In the genomic region with DNA sequence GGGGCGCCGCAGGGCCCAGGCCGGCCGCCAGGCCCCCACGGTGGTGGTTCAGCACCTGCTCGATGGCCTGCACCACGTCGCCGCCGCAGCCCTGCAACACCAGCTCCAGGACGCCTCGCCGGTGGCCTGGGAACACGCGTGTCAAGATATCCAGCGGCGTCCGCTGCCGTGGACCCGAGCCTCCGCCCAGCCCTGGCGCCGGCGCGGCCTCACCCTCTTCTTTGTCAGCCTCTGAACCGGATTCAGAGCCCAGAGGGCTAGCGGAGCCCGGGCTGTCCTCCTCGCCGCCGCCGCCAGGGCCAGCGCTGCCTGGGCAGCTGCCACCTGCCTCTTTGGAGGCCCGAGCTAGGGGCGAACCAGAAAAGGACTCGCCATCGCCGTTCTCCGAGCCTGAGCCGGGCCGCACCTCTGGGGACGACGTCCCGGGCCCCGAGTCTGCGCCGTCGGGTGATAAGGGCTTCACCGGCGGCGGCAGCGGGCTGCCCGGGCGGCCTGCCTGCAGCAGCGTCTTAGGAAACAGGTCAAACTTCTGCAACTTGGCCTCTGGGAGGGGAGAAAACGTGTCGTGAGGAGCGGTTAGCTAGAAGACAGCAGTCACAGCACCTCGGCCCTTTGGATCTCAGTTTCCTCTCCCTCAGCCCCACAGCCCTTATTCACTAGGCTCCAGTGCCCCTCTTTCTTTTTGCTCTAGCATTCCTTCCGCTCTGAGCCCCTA, we compare ENCODE assay signal across 11 cellular contexts. TPM values are rescaled to one million over a fixed set of nuclear protein-coding genes. Genes with fewer than 3 reads are reported as not detected.
DNase-seq lines count a peak whose midpoint lies in the region; ATAC-seq and TF ChIP-seq lines count a peak whose summit lies in the region.
"Had no signal": no experiment of that assay in that cellular context is flagged by ENCODE, and none has a peak within 500 bp of the region (broad histone marks: within the 10 kb centered on the region; RNA-seq: fewer than 3 reads in every experiment).

No MANE protein-coding gene starts in this region.

- POLR2A ChIA-PET in activated CD4-positive, alpha-beta memory T cell treated with anti-CD3 and anti-CD28 coated beads, Interleukin-2, amount 10 ng/mL, durations not matched to agents 7 days and 5 days (lab: Charles Lee): no interaction called here
- POLR2A ChIA-PET in GM10248 (lab: Yijun Ruan, JAX): no interaction called here

- TF ChIP-seq CTCF in GM10248 (IDR thresholded peaks at IDR 0.05; ENCODE audit: control extremely low read depth, extremely low read depth, low read depth, missing control alignments): no peak

- ATAC-seq in stimulated activated naive CD8-positive, alpha-beta T cell treated with anti-CD3 and anti-CD28 coated beads, Interleukin-15, Interleukin-2, amounts not matched to agents 100 U/mL and 50 U/mL, for 24 hours: no peak
- ATAC-seq in HG03108 (IDR thresholded peaks at IDR 0.05; ENCODE audit: unreplicated experiment): no peak

- CTCF ChIA-PET in activated CD4-positive, alpha-beta memory T cell treated with anti-CD3 and anti-CD28 coated beads, Interleukin-2, amount 10 ng/mL, durations not matched to agents 7 days and 5 days (lab: Charles Lee): no interaction called here
- CTCF ChIA-PET in GM10248 (lab: Yijun Ruan, JAX): interaction anchor here (0.9 kb wide), 1 partner anchor 200 kb away, joined by 3 read pairs; no protein-coding TSS in a partner anchor

- H3K27ac Mint-ChIP-seq in activated CD4-positive, alpha-beta memory T cell treated with anti-CD3 and anti-CD28 coated beads, Interleukin-2, amount 10 ng/mL, durations not matched to agents 7 days and 5 days: peak overlapping the region; percentile 1

- H3K9me3 Mint-ChIP-seq in activated CD4-positive, alpha-beta memory T cell treated with anti-CD3 and anti-CD28 coated beads, Interleukin-2, amount 10 ng/mL, durations not matched to agents 7 days and 5 days: no peaks in the 10 kb centered on the region
- H3K9me3 Mint-ChIP-seq: activated naive CD4-positive, alpha-beta T cell treated with anti-CD3 and anti-CD28 coated beads, Interleukin-2, amount 50 U/mL, for 24 hours had no signal

- DNase-seq in activated CD8-positive, alpha-beta memory T cell treated with anti-CD3 and anti-CD28 coated beads, Interleukin-2, amount 50 U/mL, for 48 hours: peak; percentile 60
- no peak for DNase-seq in activated CD8-positive, alpha-beta memory T cell treated with anti-CD3 and anti-CD28 coated beads for 24 hours
- no peak for DNase-seq in activated CD4-positive, alpha-beta memory T cell treated with anti-CD3 and anti-CD28 coated beads, Interleukin-2, amount 10 ng/mL, durations not matched to agents 7 days and 5 days
- peak; percentile 21 for DNase-seq in kidney tubule cell (ENCODE audit: low spot score)
- DNase-seq in stimulated activated naive CD8-positive, alpha-beta T cell treated with anti-CD3 and anti-CD28 coated beads, Interleukin-15, Interleukin-2, amounts not matched to agents 100 U/mL and 50 U/mL, for 24 hours: peak; percentile 14
- no peak for DNase-seq in stimulated activated CD4-positive, alpha-beta T cell treated with anti-CD3 and anti-CD28 coated beads, Interleukin-4, amount 100 ng/mL, for 4 hours
- no peak for DNase-seq in GM10248 (ENCODE audit: extremely low spot score)
- DNase-seq: foreskin melanocyte had no signal

- H3K4me1 Mint-ChIP-seq in activated CD4-positive, alpha-beta memory T cell treated with anti-CD3 and anti-CD28 coated beads, Interleukin-2, amount 10 ng/mL, durations not matched to agents 7 days and 5 days: peaks cover 42% of the 10 kb centered on the region

- H3K4me3 Mint-ChIP-seq in activated CD4-positive, alpha-beta memory T cell treated with anti-CD3 and anti-CD28 coated beads, Interleukin-2, amount 10 ng/mL, durations not matched to agents 7 days and 5 days: peak overlapping the region; percentile 7
- H3K4me3 Mint-ChIP-seq: activated naive CD4-positive, alpha-beta T cell treated with anti-CD3 and anti-CD28 coated beads, Interleukin-2, amount 50 U/mL, for 24 hours had no signal

- peaks cover 78% of the 10 kb centered on the region for H3K27me3 Mint-ChIP-seq in activated CD4-positive, alpha-beta memory T cell treated with anti-CD3 and anti-CD28 coated beads, Interleukin-2, amount 10 ng/mL, durations not matched to agents 7 days and 5 days

- H3K36me3 Mint-ChIP-seq in activated CD4-positive, alpha-beta memory T cell treated with anti-CD3 and anti-CD28 coated beads, Interleukin-2, amount 10 ng/mL, durations not matched to agents 7 days and 5 days (ENCODE audit: low read depth): peaks cover 19% of the 10 kb centered on the region
- H3K36me3 Mint-ChIP-seq: activated naive CD4-positive, alpha-beta T cell treated with anti-CD3 and anti-CD28 coated beads, Interleukin-2, amount 50 U/mL, for 24 hours had no signal

RNA-seq across cellular contexts. Expression of a gene that starts 3.9 kb away (rescaled TPM):
- not detected for total RNA-seq in activated CD4-positive, alpha-beta memory T cell treated with anti-CD3 and anti-CD28 coated beads, Interleukin-2, amount 10 ng/mL, durations not matched to agents 7 days and 5 days
- total RNA-seq: pulmonary artery endothelial cell had no signal

Comparison
In these comparisons a context has a peak if more than half of its experiments do, and no peak if none do; other contexts are left out.
1. DNase-seq: peak in activated CD8-positive, alpha-beta memory T cell treated with anti-CD3 and anti-CD28 coated beads, Interleukin-2, amount 50 U/mL, for 48 hours (single experiment), kidney tubule cell (single experiment) and stimulated activated naive CD8-positive, alpha-beta T cell treated with anti-CD3 and anti-CD28 coated beads, Interleukin-15, Interleukin-2, amounts not matched to agents 100 U/mL and 50 U/mL, for 24 hours (single experiment); none in activated CD8-positive, alpha-beta memory T cell treated with anti-CD3 and anti-CD28 coated beads for 24 hours (single experiment), activated CD4-positive, alpha-beta memory T cell treated with anti-CD3 and anti-CD28 coated beads, Interleukin-2, amount 10 ng/mL, durations not matched to agents 7 days and 5 days (single experiment), stimulated activated CD4-positive, alpha-beta T cell treated with anti-CD3 and anti-CD28 coated beads, Interleukin-4, amount 100 ng/mL, for 4 hours (0 of 2) and GM10248 (single experiment).